8 cellular contexts compared by ENCODE assay signal in the genomic region with DNA sequence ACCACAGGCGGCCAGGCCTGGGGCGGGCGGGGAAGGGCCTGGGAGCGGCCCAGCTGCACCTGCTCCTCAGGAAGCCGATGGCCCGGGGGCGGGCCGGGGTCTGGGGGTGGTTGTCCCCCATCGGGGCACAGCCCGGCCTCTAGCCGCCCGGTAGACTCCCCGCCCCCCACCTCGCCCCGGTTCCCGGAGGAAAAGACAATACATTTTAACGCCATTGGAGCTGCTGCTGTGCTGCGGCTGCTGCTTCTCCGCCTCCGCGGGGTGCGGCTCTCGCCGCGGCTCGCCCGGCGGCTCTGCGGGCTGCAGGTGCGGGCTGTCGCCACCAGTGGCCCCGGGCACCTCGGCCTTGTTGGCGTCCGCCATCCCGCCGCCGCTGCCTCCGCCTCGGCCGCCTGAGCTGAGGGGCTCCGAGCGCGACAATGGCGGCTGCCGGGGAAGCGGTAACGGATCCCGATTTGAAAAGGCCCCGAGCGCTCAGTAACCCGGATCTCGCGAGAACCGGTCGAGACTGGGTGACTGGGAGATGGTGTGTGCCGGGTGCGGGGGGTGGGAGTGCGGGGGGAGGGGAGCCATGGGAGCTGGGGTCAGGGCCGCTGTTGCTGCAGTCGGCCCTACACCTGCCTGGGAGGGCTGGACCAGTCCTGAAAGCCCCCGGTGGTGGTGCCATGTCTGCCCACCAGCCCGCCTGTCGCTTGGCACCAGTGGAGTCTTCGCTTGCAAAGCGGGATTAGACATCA. TPM values are rescaled to one million over a fixed set of nuclear protein-coding genes. Genes with fewer than 3 reads are reported as not detected.
A peak's percentile ranks its signal among the peaks of the same experiment; 100 is the strongest.
DNase-seq lines count a peak whose midpoint lies in the region; ATAC-seq and TF ChIP-seq lines count a peak whose summit lies in the region.

A gene with protein sequence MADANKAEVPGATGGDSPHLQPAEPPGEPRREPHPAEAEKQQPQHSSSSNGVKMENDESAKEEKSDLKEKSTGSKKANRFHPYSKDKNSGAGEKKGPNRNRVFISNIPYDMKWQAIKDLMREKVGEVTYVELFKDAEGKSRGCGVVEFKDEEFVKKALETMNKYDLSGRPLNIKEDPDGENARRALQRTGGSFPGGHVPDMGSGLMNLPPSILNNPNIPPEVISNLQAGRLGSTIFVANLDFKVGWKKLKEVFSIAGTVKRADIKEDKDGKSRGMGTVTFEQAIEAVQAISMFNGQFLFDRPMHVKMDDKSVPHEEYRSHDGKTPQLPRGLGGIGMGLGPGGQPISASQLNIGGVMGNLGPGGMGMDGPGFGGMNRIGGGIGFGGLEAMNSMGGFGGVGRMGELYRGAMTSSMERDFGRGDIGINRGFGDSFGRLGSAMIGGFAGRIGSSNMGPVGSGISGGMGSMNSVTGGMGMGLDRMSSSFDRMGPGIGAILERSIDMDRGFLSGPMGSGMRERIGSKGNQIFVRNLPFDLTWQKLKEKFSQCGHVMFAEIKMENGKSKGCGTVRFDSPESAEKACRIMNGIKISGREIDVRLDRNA (minus strand): TSS at position 421 of the 737 bp plus-strand sequence. CDS start 58 bp downstream, at position 363.

- peak within 1 kb of the TSS; percentile 92 for H3K27ac ChIP-seq in KMS-11

- peak within 1 kb of the TSS; percentile 98 for H3K9ac ChIP-seq in KMS-11

- H3K27me3 ChIP-seq in KMS-11 (ENCODE audit: insufficient read depth, low read depth), result no peaks in the 10 kb centered on the region

- TF ChIP-seq CTCF in KMS-11 (conservative IDR thresholded peaks at IDR 0.05; ENCODE audit: low read depth, low read length), result no peak
- TF ChIP-seq CTCF in progenitor cell of endocrine pancreas (IDR thresholded peaks at IDR 0.05; ENCODE audit: unreplicated experiment), result no peak

- H3K4me3 ChIP-seq in KMS-11 (IDR thresholded peaks at IDR 0.05; ENCODE audit: insufficient read depth, low read depth, low read length), result no peak within 1 kb of the TSS

- H3K4me2 ChIP-seq in KMS-11, result peak within 1 kb of the TSS; percentile 93

- H3K79me2 ChIP-seq in KMS-11 (ENCODE audit: insufficient read depth, low read depth), result peaks cover 44% of the 10 kb centered on the region

- peaks cover 10% of the 10 kb centered on the region for H3K4me1 Mint-ChIP-seq in progenitor cell of endocrine pancreas (ENCODE audit: low read depth)

- peak within 1 kb of the TSS; percentile 93 for H3K4me3 Mint-ChIP-seq in progenitor cell of endocrine pancreas (ENCODE audit: low read depth)

- DNase-seq in DMS79 treated with DMSO at 0.1 percent for 48 hours (lab: John Stamatoyannopoulos, UW), result peak; percentile 21
- DNase-seq in T follicular helper cell (ENCODE audit: low read depth), result peak; percentile 54
- DNase-seq in amygdala (lab: John Stamatoyannopoulos, UW), result peak in 52 of 56 donors; percentile 10 to 87 (median 60)
- peak; percentile 78 for DNase-seq in left ventricle myocardium superior
- peak; percentile 73 for DNase-seq in progenitor cell of endocrine pancreas (ENCODE audit: low spot score, unreplicated experiment)
- peak; percentile 64 for DNase-seq in ureter (ENCODE audit: low spot score)

- H3K4me1 ChIP-seq in KMS-11 (ENCODE audit: low read depth, poor library complexity, severe bottlenecking), result peaks cover 25% of the 10 kb centered on the region

- H2AFZ ChIP-seq in KMS-11 (ENCODE audit: low read depth), result peak within 1 kb of the TSS; percentile 92

- peaks cover 2% of the 10 kb centered on the region for H3K27me3 Mint-ChIP-seq in progenitor cell of endocrine pancreas

- H4K20me1 ChIP-seq in KMS-11 (ENCODE audit: insufficient read depth), result no peaks in the 10 kb centered on the region

- peaks cover 23% of the 10 kb centered on the region for H3K36me3 Mint-ChIP-seq in progenitor cell of endocrine pancreas (ENCODE audit: insufficient read depth)

- intact Hi-C loops in left ventricle myocardium superior (cut with micrococcal nuclease), result no loop called here

- H3K36me3 ChIP-seq in KMS-11 (ENCODE audit: insufficient read depth), result no peaks in the 10 kb centered on the region

- peaks cover 21% of the 10 kb centered on the region for H3K9me3 Mint-ChIP-seq in progenitor cell of endocrine pancreas (ENCODE audit: low read depth)

- peak within 1 kb of the TSS; percentile 97 for H3K27ac Mint-ChIP-seq in progenitor cell of endocrine pancreas

- ATAC-seq in GM21717 (IDR thresholded peaks at IDR 0.05; ENCODE audit: unreplicated experiment) (peak; percentile 76), left ventricle myocardium superior (peak; percentile 91)

RNA-seq across cellular contexts. Expression of the gene that starts here (rescaled TPM):
- total RNA-seq in left ventricle myocardium superior (6.9 TPM), progenitor cell of endocrine pancreas (126 and 128 TPM in 2 replicates), ureter (20.1 TPM)

Comparison
In these comparisons a context has a peak if more than half of its experiments do, and no peak if none do; other contexts are left out.
1. DNase-seq: peak in every context shown above with its lines; median percentile 78 in left ventricle myocardium superior; 73 in progenitor cell of endocrine pancreas; 64 in ureter; 60 in amygdala; 54 in T follicular helper cell; 21 in DMS79 treated with DMSO at 0.1 percent for 48 hours.